Comparison of ENCODE assay signal across 16 cellular contexts in genomic region chr5:94468531-94468930, GRCh38.
DNase-seq lines count a peak whose midpoint lies in the region; ATAC-seq and TF ChIP-seq lines count a peak whose summit lies in the region.
"Had no signal": no experiment of that assay in that cellular context is flagged by ENCODE, and none has a peak within 500 bp of the region (broad histone marks: within the 10 kb centered on the region; RNA-seq: fewer than 3 reads in every experiment).

No MANE protein-coding gene starts in this region.

- CTCF ChIA-PET in HEK293T (lab: Yijun Ruan, JAX) = no interaction called here
- CTCF ChIA-PET in PC-9 (lab: Charles Lee) = no interaction called here

- 0 out of 2 replicates have a peak overlapping the region, but pooled peaks have one; percentile 1 for H2AFZ ChIP-seq in PC-9
- H2AFZ ChIP-seq: GM23248 had no signal

- no peak overlapping the region for H3K4me2 ChIP-seq in PC-9

- no peaks in the 10 kb centered on the region for H3K9me3 ChIP-seq in PC-9 (ENCODE audit: insufficient read depth, low read depth)
- H3K9me3 ChIP-seq: BE2C, Caco-2, HAP-1 had no signal

- H3K4me3 Mint-ChIP-seq in activated T-helper 1 cell treated with anti-CD3 and anti-CD28 coated beads, Interleukin-12 subunit alpha, Interleukin-12 subunit beta, Interleukin-2, Interleukin-4 antibody, amounts not matched to agents 30 ng/mL and 10 ng/mL and 1 ng/mL, durations not matched to agents 14 hours and 24 hours and 36 hours = no peak overlapping the region
- H3K4me3 Mint-ChIP-seq: CD4-positive, alpha-beta T cell; HFFc6 had no signal

- H3K9me2 ChIP-seq in PC-9 (ENCODE audit: insufficient read depth) = no peaks in the 10 kb centered on the region

- no peaks in the 10 kb centered on the region for H3K4me1 ChIP-seq in PC-9 (replicated peaks; ENCODE audit: insufficient read depth)
- H3K4me1 ChIP-seq: Caco-2 had no signal

- no peaks in the 10 kb centered on the region for H3F3A ChIP-seq in PC-9 (ENCODE audit: insufficient read depth, low read depth)

- H3K36me3 ChIP-seq in PC-9 (ENCODE audit: low read depth) = no peaks in the 10 kb centered on the region
- H3K36me3 ChIP-seq: BE2C, HAP-1 had no signal

- POLR2A ChIA-PET in HEK293T (lab: Yijun Ruan, JAX) = no interaction called here
- POLR2A ChIA-PET in PC-9 (lab: Charles Lee; ENCODE audit: unreplicated experiment) = no interaction called here

- H3K27ac ChIP-seq in PC-9 = no peak overlapping the region
- H3K27ac ChIP-seq: GM23248, HL-60 had no signal

- no peaks in the 10 kb centered on the region for H3K36me3 Mint-ChIP-seq in activated T-helper 1 cell treated with anti-CD3 and anti-CD28 coated beads, Interleukin-12 subunit alpha, Interleukin-12 subunit beta, Interleukin-2, Interleukin-4 antibody, amounts not matched to agents 30 ng/mL and 10 ng/mL and 1 ng/mL, durations not matched to agents 14 hours and 24 hours and 36 hours (ENCODE audit: low read depth)

- DNase-seq in HEK293T (ENCODE audit: extremely low spot score) = no peak
- DNase-seq in NCI-H146 treated with DMSO at 0.1 percent for 48 hours (lab: John Stamatoyannopoulos, UW; ENCODE audit: unreplicated experiment) = peak; percentile 18
- DNase-seq in PC-9 = no peak
- no peak for DNase-seq in activated T-helper 1 cell treated with anti-CD3 and anti-CD28 coated beads, Interleukin-12 subunit alpha, Interleukin-12 subunit beta, Interleukin-2, Interleukin-4 antibody, amounts not matched to agents 30 ng/mL and 10 ng/mL and 1 ng/mL, durations not matched to agents 14 hours and 24 hours and 36 hours (ENCODE audit: low spot score)
- no peak for DNase-seq in NCI-H82 treated with DMSO at 0.1 percent for 48 hours (lab: John Stamatoyannopoulos, UW; ENCODE audit: unreplicated experiment)
- DNase-seq: ACHN; BE2C; C1 segment of cervical spinal cord; Caco-2; CD4-positive, alpha-beta T cell; GM23248; HFFc6; IMR-90 had no signal

- ATAC-seq in GM21515 (IDR thresholded peaks at IDR 0.05; ENCODE audit: unreplicated experiment) = no peak

- H3K79me2 ChIP-seq in PC-9 (ENCODE audit: low read depth) = no peaks in the 10 kb centered on the region

- no peaks in the 10 kb centered on the region for H4K20me1 ChIP-seq in PC-9 (ENCODE audit: insufficient read depth)

- H3K27ac Mint-ChIP-seq in activated T-helper 1 cell treated with anti-CD3 and anti-CD28 coated beads, Interleukin-12 subunit alpha, Interleukin-12 subunit beta, Interleukin-2, Interleukin-4 antibody, amounts not matched to agents 30 ng/mL and 10 ng/mL and 1 ng/mL, durations not matched to agents 14 hours and 24 hours and 36 hours = no peak overlapping the region
- H3K27ac Mint-ChIP-seq: CD4-positive, alpha-beta T cell; HFFc6 had no signal

- H3K9me3 Mint-ChIP-seq in activated T-helper 1 cell treated with anti-CD3 and anti-CD28 coated beads, Interleukin-12 subunit alpha, Interleukin-12 subunit beta, Interleukin-2, Interleukin-4 antibody, amounts not matched to agents 30 ng/mL and 10 ng/mL and 1 ng/mL, durations not matched to agents 14 hours and 24 hours and 36 hours = no peaks in the 10 kb centered on the region
- H3K9me3 Mint-ChIP-seq: CD4-positive, alpha-beta T cell; HFFc6 had no signal

- intact Hi-C loops in PC-9 (cut with micrococcal nuclease; ENCODE audit: unreplicated experiment) = no loop called here
- intact Hi-C loops in activated T-helper 1 cell treated with anti-CD3 and anti-CD28 coated beads, Interleukin-12 subunit alpha, Interleukin-12 subunit beta, Interleukin-2, Interleukin-4 antibody, amounts not matched to agents 30 ng/mL and 10 ng/mL and 1 ng/mL, durations not matched to agents 14 hours and 24 hours and 36 hours (cut with micrococcal nuclease) = no loop called here

- no peak overlapping the region for H3K4me3 ChIP-seq in PC-9
- H3K4me3 ChIP-seq: GM23248, HAP-1 had no signal

- H3K4me1 Mint-ChIP-seq in activated T-helper 1 cell treated with anti-CD3 and anti-CD28 coated beads, Interleukin-12 subunit alpha, Interleukin-12 subunit beta, Interleukin-2, Interleukin-4 antibody, amounts not matched to agents 30 ng/mL and 10 ng/mL and 1 ng/mL, durations not matched to agents 14 hours and 24 hours and 36 hours (ENCODE audit: low read depth) = no peaks in the 10 kb centered on the region

- BruUV-seq in PC-9 (replicated peaks; lab: Mats Ljungman, UMichigan) = no TSS peak

- TF ChIP-seq CTCF in PC-9 (conservative IDR thresholded peaks at IDR 0.05) = no peak

- no peaks in the 10 kb centered on the region for H3K27me3 Mint-ChIP-seq in activated T-helper 1 cell treated with anti-CD3 and anti-CD28 coated beads, Interleukin-12 subunit alpha, Interleukin-12 subunit beta, Interleukin-2, Interleukin-4 antibody, amounts not matched to agents 30 ng/mL and 10 ng/mL and 1 ng/mL, durations not matched to agents 14 hours and 24 hours and 36 hours (ENCODE audit: insufficient read depth)
- H3K27me3 Mint-ChIP-seq: CD4-positive, alpha-beta T cell had no signal

- no peaks in the 10 kb centered on the region for H3K27me3 ChIP-seq in PC-9 (ENCODE audit: insufficient read depth, low read depth)
- H3K27me3 ChIP-seq: BE2C had no signal

TF ChIP-seq in HEK293T, 16 proteins besides CTCF, POLR2A, EP300 and RAD21:
- no peak for TF ChIP-seq ARNT (IDR thresholded peaks at IDR 0.05)
- TF ChIP-seq PKNOX1 (IDR thresholded peaks at IDR 0.05) = peak; percentile 56
